ENCODE assay signal across 10 cellular contexts in the genomic region with DNA sequence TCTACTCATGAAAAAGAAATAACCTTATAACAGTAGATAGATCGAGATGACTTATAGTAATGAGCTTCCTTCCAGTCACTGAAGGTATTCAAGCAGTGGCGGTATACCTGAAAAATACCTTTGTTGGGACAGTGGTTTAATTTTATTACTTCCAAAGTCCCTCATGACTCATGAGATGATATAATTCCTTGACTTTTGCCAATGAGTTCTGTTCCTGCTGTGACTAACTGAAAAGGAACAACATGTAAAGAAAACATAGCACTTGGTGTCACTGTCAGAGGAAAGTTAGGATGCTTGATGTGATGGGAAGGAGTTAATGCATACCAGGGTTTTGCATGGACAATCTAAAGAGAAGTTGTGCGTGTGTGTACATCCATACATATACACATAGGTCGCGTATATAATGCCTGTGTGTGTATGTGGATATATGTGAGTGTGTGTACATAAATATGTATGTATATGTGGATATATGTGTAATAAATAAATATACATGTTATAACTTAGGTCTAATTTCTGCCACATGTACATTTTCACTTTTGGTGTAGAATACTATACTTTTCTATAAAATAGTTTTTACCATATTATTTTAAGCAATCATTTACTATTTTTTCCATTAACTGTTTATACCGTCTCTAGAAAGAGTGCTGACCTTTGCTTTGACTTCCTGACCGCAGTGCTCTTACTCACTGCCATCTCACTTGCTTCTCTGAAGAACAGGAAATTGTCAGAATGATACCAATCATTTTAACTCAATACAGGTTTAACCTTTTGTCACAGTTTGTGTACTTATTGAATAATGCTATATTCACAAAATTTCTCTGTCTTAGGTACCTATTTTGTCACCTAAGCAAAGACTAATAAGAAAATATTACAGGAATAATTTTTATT. TPM values are rescaled to one million over a fixed set of nuclear protein-coding genes. Genes with fewer than 3 reads are reported as not detected.
DNase-seq lines count a peak whose midpoint lies in the region; ATAC-seq and TF ChIP-seq lines count a peak whose summit lies in the region.
"Had no signal": no experiment of that assay in that cellular context is flagged by ENCODE, and none has a peak within 500 bp of the region (broad histone marks: within the 10 kb centered on the region; RNA-seq: fewer than 3 reads in every experiment).

No MANE protein-coding gene starts in this region.

- DNase-seq in GM03348 (ENCODE audit: low spot score) (peak; percentile 15), RPMI7951 (ENCODE audit: low read depth) (peak; percentile 16), astrocyte of the spinal cord (ENCODE audit: low read depth, low spot score) (peak; percentile 43), myocyte (ENCODE audit: low read depth) (peak; percentile 1), inferior parietal cortex (ENCODE audit: extremely low spot score) (no peak), NCI-H146 treated with DMSO at 0.1 percent for 48 hours (lab: John Stamatoyannopoulos, UW; ENCODE audit: unreplicated experiment) (no peak), NCI-H345 (lab: John Stamatoyannopoulos, UW) (no peak)
- DNase-seq: NCI-H526 treated with DMSO at 0.1 percent for 48 hours, psoas muscle had no signal

- no peak for ATAC-seq in HG03342 (IDR thresholded peaks at IDR 0.05; ENCODE audit: unreplicated experiment)
- ATAC-seq: psoas muscle had no signal

- no peak for TF ChIP-seq CTCF in astrocyte of the spinal cord (IDR thresholded peaks at IDR 0.05; ENCODE audit: low read depth, low read length)

- no peak overlapping the region for H3K4me3 ChIP-seq in astrocyte of the spinal cord (ENCODE audit: low read depth, low read length)
- H3K4me3 ChIP-seq: psoas muscle had no signal

- in situ Hi-C loops in astrocyte of the spinal cord (cut with HindIII; ENCODE audit: low sequenced_read_pairs): no loop called here

RNA-seq across cellular contexts. Expression of gene PAK2, which starts 12.6 kb away (rescaled TPM):
- 37.7 and 45.5 TPM in 2 replicates for total RNA-seq in RPMI7951 (2014; rRNA removed; shearing (Covaris generic))
- total RNA-seq in myocyte: 40.3 and 44.5 TPM in 2 replicates
- 37.9 TPM for polyA plus RNA-seq in myocyte (2012)

RNA-seq across cellular contexts. Expression of gene PIGX, which starts 14.9 kb away (rescaled TPM):
- total RNA-seq in RPMI7951 (2014; rRNA removed; shearing (Covaris generic)): 32.1 and 43.6 TPM in 2 replicates
- 27.7 and 34.1 TPM in 2 replicates for total RNA-seq in myocyte
- 13.2 TPM for polyA plus RNA-seq in myocyte (2012)

RNA-seq across cellular contexts. Expression of gene CEP19, which starts 15.0 kb away (rescaled TPM):
- 9.4 and 11.2 TPM in 2 replicates for total RNA-seq in RPMI7951 (2014; rRNA removed; shearing (Covaris generic))
- total RNA-seq in myocyte: 5.9 and 7.2 TPM in 2 replicates
- polyA plus RNA-seq in myocyte (2012): 3.5 TPM

Comparison
In these comparisons a context has a peak if more than half of its experiments do, and no peak if none do; other contexts are left out.
1. DNase-seq: peak in GM03348 (single experiment), RPMI7951 (single experiment), astrocyte of the spinal cord (single experiment) and myocyte (single experiment); none in inferior parietal cortex (single experiment), NCI-H146 treated with DMSO at 0.1 percent for 48 hours (single experiment) and NCI-H345 (single experiment).